In genomic region chr17:82876602-82877391, GRCh38 we compare ENCODE assay signal across 8 cellular contexts. TPM values are rescaled to one million over a fixed set of nuclear protein-coding genes. Genes with fewer than 3 reads are reported as not detected.
DNase-seq lines count a peak whose midpoint lies in the region; ATAC-seq and TF ChIP-seq lines count a peak whose summit lies in the region.

No MANE protein-coding gene starts in this region.

- H3K27ac Mint-ChIP-seq in natural killer cell treated with Interleukin-12 subunit alpha and Interleukin-12 subunit beta and Interleukin-15 and Interleukin-18, amount 100 ng/mL, for 72 hours: no peak overlapping the region

- H3K9ac ChIP-seq in colonic mucosa (ENCODE audit: low read depth in 2 of 2, low read length in 2 of 2) (peak overlapping the region in 1 of 2 donors; percentile 47), subcutaneous abdominal adipose tissue (ENCODE audit: low read length in 5 of 5) (peak overlapping the region in 2 of 5 donors; percentile 10 to 14)

- TF ChIP-seq CTCF in colonic mucosa (IDR thresholded peaks at IDR 0.05): peak; percentile 41
- TF ChIP-seq CTCF in left lung (IDR thresholded peaks at IDR 0.05): peak; percentile 32 to 33

- peak overlapping the region; percentile 15 for H3K27ac ChIP-seq in colonic mucosa
- peak overlapping the region; percentile 79 to 81 for H3K27ac ChIP-seq in left lung
- peak overlapping the region; percentile 39 for H3K27ac ChIP-seq in subcutaneous abdominal adipose tissue (ENCODE audit: low read depth, low read length)

- H3K9me3 ChIP-seq in colonic mucosa (no peaks in the 10 kb centered on the region), left lung (no peaks in the 10 kb centered on the region), subcutaneous abdominal adipose tissue (ENCODE audit: control insufficient read depth in 5 of 5, low read length in 5 of 5) (no peaks in the 10 kb centered on the region)

- no peak overlapping the region for H3K4me3 Mint-ChIP-seq in natural killer cell treated with Interleukin-12 subunit alpha and Interleukin-12 subunit beta and Interleukin-15 and Interleukin-18, amount 100 ng/mL, for 72 hours

- H3K36me3 ChIP-seq in colonic mucosa (no peaks in the 10 kb centered on the region), left lung (peaks cover 0 to 8% of the 10 kb centered on the region in 2 donors), subcutaneous abdominal adipose tissue (ENCODE audit: control insufficient read depth in 5 of 5, insufficient read depth in 5 of 5, low read length in 5 of 5) (peaks cover 0 to 13% (median 6%) of the 10 kb centered on the region in 5 donors)

- peaks cover 7% of the 10 kb centered on the region for H3K4me1 ChIP-seq in colonic mucosa
- peaks cover 43 to 75% of the 10 kb centered on the region in 2 donors for H3K4me1 ChIP-seq in left lung
- H3K4me1 ChIP-seq in subcutaneous abdominal adipose tissue (ENCODE audit: control insufficient read depth in 5 of 5, insufficient read depth in 5 of 5, low read length in 5 of 5): peaks cover 3 to 62% (median 38%) of the 10 kb centered on the region in 5 donors

- H3K27me3 Mint-ChIP-seq in natural killer cell treated with Interleukin-12 subunit alpha and Interleukin-12 subunit beta and Interleukin-15 and Interleukin-18, amount 100 ng/mL, for 72 hours: peaks cover 0 to 3% of the 10 kb centered on the region in 2 donors

- H3K4me3 ChIP-seq in colonic mucosa (no peak overlapping the region), left lung (no peak overlapping the region), subcutaneous abdominal adipose tissue (ENCODE audit: low read depth in 1 of 5, low read length in 5 of 5) (no peak overlapping the region)

- ATAC-seq in left lung: peak; percentile 82
- ATAC-seq in natural killer cell treated with Interleukin-12 subunit alpha and Interleukin-12 subunit beta and Interleukin-15 and Interleukin-18, amount 100 ng/mL, for 72 hours: no peak

- intact Hi-C loops in colonic mucosa (cut with DNase I) (no loop called here), left lung (cut with DNase I) (no loop called here)

- DNase-seq in DMS79 (lab: John Stamatoyannopoulos, UW) (peak; percentile 43), NCI-H345 treated with DMSO at 0.1 percent for 48 hours (lab: John Stamatoyannopoulos, UW; ENCODE audit: unreplicated experiment) (peak; percentile 48), colonic mucosa (peak; percentile 70), left lung (peak; percentile 87 to 89)
- DNase-seq in activated CD4-positive, alpha-beta T cell treated with anti-CD3 and anti-CD28 coated beads, Interleukin-2, amount 50 U/mL, for 1 hour: no peak
- DNase-seq in natural killer cell treated with Interleukin-12 subunit alpha and Interleukin-12 subunit beta and Interleukin-15 and Interleukin-18, amount 100 ng/mL, for 72 hours (ENCODE audit: low spot score): no peak
- no peak for DNase-seq in stimulated activated CD4-positive, alpha-beta T cell treated with anti-CD3 and anti-CD28 coated beads, Interleukin-1b, Interleukin-23, amount 100 ng/mL, for 48 hours

- H3K9me3 Mint-ChIP-seq in natural killer cell treated with Interleukin-12 subunit alpha and Interleukin-12 subunit beta and Interleukin-15 and Interleukin-18, amount 100 ng/mL, for 72 hours: no peaks in the 10 kb centered on the region

- H3K27me3 ChIP-seq in colonic mucosa: no peaks in the 10 kb centered on the region
- no peaks in the 10 kb centered on the region for H3K27me3 ChIP-seq in left lung
- H3K27me3 ChIP-seq in subcutaneous abdominal adipose tissue (ENCODE audit: control insufficient read depth in 5 of 5, insufficient read depth in 4 of 5, low read length in 5 of 5): no peaks in the 10 kb centered on the region

- peaks cover 29 to 35% of the 10 kb centered on the region in 2 donors for H3K4me1 Mint-ChIP-seq in natural killer cell treated with Interleukin-12 subunit alpha and Interleukin-12 subunit beta and Interleukin-15 and Interleukin-18, amount 100 ng/mL, for 72 hours (ENCODE audit: low read depth in 2 of 2)

- no peaks in the 10 kb centered on the region for H3K36me3 Mint-ChIP-seq in natural killer cell treated with Interleukin-12 subunit alpha and Interleukin-12 subunit beta and Interleukin-15 and Interleukin-18, amount 100 ng/mL, for 72 hours

RNA-seq across cellular contexts. Expression of gene ZNF750, which starts 37.0 kb away (rescaled TPM):
- total RNA-seq in colonic mucosa (not detected), left lung (1 to 10 TPM; 1.6 to 3.4 TPM)
- total RNA-seq in natural killer cell treated with Interleukin-12 subunit alpha and Interleukin-12 subunit beta and Interleukin-15 and Interleukin-18, amount 100 ng/mL, for 72 hours: not detected

Comparison
In these comparisons a context has a peak if more than half of its experiments do, and no peak if none do; other contexts are left out.
1. DNase-seq: peak in DMS79 (single experiment), NCI-H345 treated with DMSO at 0.1 percent for 48 hours (single experiment), colonic mucosa (single experiment) and left lung (2 of 2); none in activated CD4-positive, alpha-beta T cell treated with anti-CD3 and anti-CD28 coated beads, Interleukin-2, amount 50 U/mL, for 1 hour (single experiment), natural killer cell treated with Interleukin-12 subunit alpha and Interleukin-12 subunit beta and Interleukin-15 and Interleukin-18, amount 100 ng/mL, for 72 hours (single experiment) and stimulated activated CD4-positive, alpha-beta T cell treated with anti-CD3 and anti-CD28 coated beads, Interleukin-1b, Interleukin-23, amount 100 ng/mL, for 48 hours (single experiment).
2. H3K27ac ChIP-seq: peak in every context shown above with its lines; median percentile 80 in left lung; 39 in subcutaneous abdominal adipose tissue; 15 in colonic mucosa.